10 cellular contexts compared by ENCODE assay signal in the genomic region with DNA sequence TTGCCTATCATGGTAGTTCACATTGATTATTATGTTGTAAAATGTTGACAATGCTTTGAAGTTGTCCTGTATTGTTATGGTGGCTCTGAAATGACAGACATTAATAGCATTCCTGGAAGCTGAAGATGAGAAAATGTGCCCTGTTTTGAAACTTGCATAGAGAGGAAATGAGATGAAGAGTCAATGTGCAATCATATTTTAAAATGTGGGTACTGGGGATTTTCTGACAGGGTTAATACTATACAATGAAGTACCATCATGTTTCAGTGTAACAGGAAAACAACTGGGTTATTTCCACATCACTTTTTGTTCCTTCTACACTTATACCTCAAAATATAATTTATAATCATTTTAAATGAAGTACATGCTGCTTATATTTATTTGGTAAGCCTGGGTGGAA. TPM values are rescaled to one million over a fixed set of nuclear protein-coding genes. Genes with fewer than 3 reads are reported as not detected.
A peak's percentile ranks its signal among the peaks of the same experiment; 100 is the strongest.
DNase-seq lines count a peak whose midpoint lies in the region; ATAC-seq, FAIRE-seq and TF ChIP-seq lines count a peak whose summit lies in the region.
"Had no signal": no experiment of that assay in that cellular context is flagged by ENCODE, and none has a peak within 500 bp of the region (broad histone marks: within the 10 kb centered on the region; RNA-seq: fewer than 3 reads in every experiment).

No MANE protein-coding gene starts in this region.

- H3K27ac Mint-ChIP-seq in chondrocyte (ENCODE audit: unreplicated experiment) = peak overlapping the region; percentile 99
- H3K27ac Mint-ChIP-seq in activated CD4-positive, alpha-beta memory T cell treated with anti-CD3 and anti-CD28 coated beads, Interleukin-2, amount 10 ng/mL, durations not matched to agents 7 days and 5 days = no peak overlapping the region

- no peak for DNase-seq in A549 (ENCODE audit: low read depth in 1 of 2, low spot score in 1 of 2)
- DNase-seq in HAP-1 (ENCODE audit: low spot score in 2 of 2) = no peak
- no peak for DNase-seq in chondrocyte (ENCODE audit: low spot score)
- peak; percentile 44 for DNase-seq in myocyte (ENCODE audit: low read depth)
- no peak for DNase-seq in CD1c-positive myeloid dendritic cell (ENCODE audit: extremely low spot score)
- no peak for DNase-seq in activated CD4-positive, alpha-beta memory T cell treated with anti-CD3 and anti-CD28 coated beads, Interleukin-2, amount 10 ng/mL, durations not matched to agents 7 days and 5 days
- no peak for DNase-seq in NCI-H2029 (lab: John Stamatoyannopoulos, UW)
- DNase-seq: DND-41, islet precursor cell had no signal

- peak overlapping the region; percentile 84 for H3K4me2 ChIP-seq in A549

- no peak for TF ChIP-seq RAD21 in A549 (conservative IDR thresholded peaks at IDR 0.05 in 1 of 2, IDR thresholded peaks at IDR 0.05 in 1 of 2)

- H3K27ac ChIP-seq in A549 = peak overlapping the region; percentile 78 to 80

- H3K9me3 Mint-ChIP-seq in chondrocyte (ENCODE audit: low read depth) = no peaks in the 10 kb centered on the region
- H3K9me3 Mint-ChIP-seq in activated CD4-positive, alpha-beta memory T cell treated with anti-CD3 and anti-CD28 coated beads, Interleukin-2, amount 10 ng/mL, durations not matched to agents 7 days and 5 days = no peaks in the 10 kb centered on the region

- no peak for FAIRE-seq in A549 (lab: Jason Lieb, UNC)

- TF ChIP-seq CTCF in A549 (IDR thresholded peaks at IDR 0.05) (no peak), chondrocyte (IDR thresholded peaks at IDR 0.05) (no peak)

- H3K27me3 Mint-ChIP-seq in chondrocyte (ENCODE audit: low read depth) = no peaks in the 10 kb centered on the region
- peaks cover 2% of the 10 kb centered on the region for H3K27me3 Mint-ChIP-seq in activated CD4-positive, alpha-beta memory T cell treated with anti-CD3 and anti-CD28 coated beads, Interleukin-2, amount 10 ng/mL, durations not matched to agents 7 days and 5 days

- peaks cover 61% of the 10 kb centered on the region for H3K4me1 Mint-ChIP-seq in chondrocyte (ENCODE audit: low read depth)
- peaks cover 30% of the 10 kb centered on the region for H3K4me1 Mint-ChIP-seq in activated CD4-positive, alpha-beta memory T cell treated with anti-CD3 and anti-CD28 coated beads, Interleukin-2, amount 10 ng/mL, durations not matched to agents 7 days and 5 days

- H3K9me3 ChIP-seq in A549 (no peaks in the 10 kb centered on the region), HAP-1 (no peaks in the 10 kb centered on the region)

- POLR2A ChIA-PET in A549 (lab: Yijun Ruan, JAX) = no interaction called here
- POLR2A ChIA-PET in activated CD4-positive, alpha-beta memory T cell treated with anti-CD3 and anti-CD28 coated beads, Interleukin-2, amount 10 ng/mL, durations not matched to agents 7 days and 5 days (lab: Charles Lee) = no interaction called here

- peak overlapping the region; percentile 94 for H3K4me3 Mint-ChIP-seq in chondrocyte (ENCODE audit: unreplicated experiment)
- no peak overlapping the region for H3K4me3 Mint-ChIP-seq in activated CD4-positive, alpha-beta memory T cell treated with anti-CD3 and anti-CD28 coated beads, Interleukin-2, amount 10 ng/mL, durations not matched to agents 7 days and 5 days

- no peak for TF ChIP-seq EP300 in A549 (IDR thresholded peaks at IDR 0.05)

- H3K36me3 ChIP-seq in HAP-1 (replicated peaks) = no peaks in the 10 kb centered on the region

- H3K4me3 ChIP-seq in A549 (peak overlapping the region; percentile 49), HAP-1 (peak overlapping the region; percentile 41)

- in situ Hi-C loops in HAP-1 (cut with MboI; ENCODE audit: low sequenced_read_pairs) = no loop called here

- CTCF ChIA-PET in A549 (lab: Yijun Ruan, JAX) = no interaction called here
- CTCF ChIA-PET in activated CD4-positive, alpha-beta memory T cell treated with anti-CD3 and anti-CD28 coated beads, Interleukin-2, amount 10 ng/mL, durations not matched to agents 7 days and 5 days (lab: Charles Lee) = no interaction called here

- no peaks in the 10 kb centered on the region for H3K36me3 Mint-ChIP-seq in chondrocyte (ENCODE audit: low read depth)
- no peaks in the 10 kb centered on the region for H3K36me3 Mint-ChIP-seq in activated CD4-positive, alpha-beta memory T cell treated with anti-CD3 and anti-CD28 coated beads, Interleukin-2, amount 10 ng/mL, durations not matched to agents 7 days and 5 days (ENCODE audit: low read depth)

- ATAC-seq in A549 (no peak), HG03159 (IDR thresholded peaks at IDR 0.05; ENCODE audit: unreplicated experiment) (no peak)

- H3K27me3 ChIP-seq in HAP-1 (ENCODE audit: low read depth) = no peaks in the 10 kb centered on the region

- no peak for TF ChIP-seq POLR2A in A549 (IDR thresholded peaks at IDR 0.05; ENCODE audit: low read length)

- peaks cover 45% of the 10 kb centered on the region for H3K4me1 ChIP-seq in A549
- peaks cover 61% of the 10 kb centered on the region for H3K4me1 ChIP-seq in HAP-1

TF ChIP-seq in A549, 52 proteins besides CTCF, POLR2A, EP300 and RAD21:
- TF ChIP-seq JUNB (IDR thresholded peaks at IDR 0.05) (no peak), HOXB13 (CRISPR knock-in tag; IDR thresholded peaks at IDR 0.05; ENCODE audit: low read depth) (no peak), RFX5 (IDR thresholded peaks at IDR 0.05) (no peak)
- TF ChIP-seq, protein P1, sequence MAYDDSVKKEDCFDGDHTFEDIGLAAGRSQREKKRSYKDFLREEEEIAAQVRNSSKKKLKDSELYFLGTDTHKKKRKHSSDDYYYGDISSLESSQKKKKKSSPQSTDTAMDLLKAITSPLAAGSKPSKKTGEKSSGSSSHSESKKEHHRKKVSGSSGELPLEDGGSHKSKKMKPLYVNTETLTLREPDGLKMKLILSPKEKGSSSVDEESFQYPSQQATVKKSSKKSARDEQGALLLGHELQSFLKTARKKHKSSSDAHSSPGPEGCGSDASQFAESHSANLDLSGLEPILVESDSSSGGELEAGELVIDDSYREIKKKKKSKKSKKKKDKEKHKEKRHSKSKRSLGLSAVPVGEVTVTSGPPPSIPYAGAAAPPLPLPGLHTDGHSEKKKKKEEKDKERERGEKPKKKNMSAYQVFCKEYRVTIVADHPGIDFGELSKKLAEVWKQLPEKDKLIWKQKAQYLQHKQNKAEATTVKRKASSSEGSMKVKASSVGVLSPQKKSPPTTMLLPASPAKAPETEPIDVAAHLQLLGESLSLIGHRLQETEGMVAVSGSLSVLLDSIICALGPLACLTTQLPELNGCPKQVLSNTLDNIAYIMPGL (CRISPR knock-in tag; IDR thresholded peaks at IDR 0.05; ENCODE audit: borderline replicate concordance) = no peak
TF ChIP-seq in A549: peak in this region for 0.

RNA-seq across cellular contexts. Expression of gene RBMS3, which starts 2.9 kb away (rescaled TPM):
- polyA plus RNA-seq in A549 (2011; rRNA removed) (4.1 TPM in 2 replicates), A549 (2017; fragmentation: RNase III; extraction: RNeasy Plus Mini Kit Qiagen cat#74134 plus additional on column Dnase treatment) (0.66 to 1.4 TPM (median 0.92 TPM) in 3 replicates)
- 0.87 and 1.1 TPM in 2 replicates for polyA plus RNA-seq in A549 (2012; cell fraction: cytosol; rRNA removed)
- 1.2 and 2.1 TPM in 2 replicates for polyA plus RNA-seq in A549 (2012; cell fraction: nucleus; rRNA removed)
- 27.5 and 32.3 TPM in 2 replicates for polyA minus RNA-seq in A549 (2011; rRNA and poly(A)+ RNA removed)
- total RNA-seq in chondrocyte (46.7 to 82.6 TPM (median 47.6 TPM) in 3 replicates), myocyte (30.6 and 32.2 TPM in 2 replicates)
- 26.7 TPM for polyA plus RNA-seq in myocyte (2012)
- under 1 TPM; 0.38 to 0.63 TPM for total RNA-seq in activated CD4-positive, alpha-beta memory T cell treated with anti-CD3 and anti-CD28 coated beads, Interleukin-2, amount 10 ng/mL, durations not matched to agents 7 days and 5 days

Comparison
In these comparisons a context has a peak if more than half of its experiments do, and no peak if none do; other contexts are left out.
1. RNA of gene RBMS3, which starts 2.9 kb away (total RNA-seq): 46.7 to 82.6 TPM in chondrocyte and 30.6 to 32.2 TPM in myocyte; 0.38 to 0.63 TPM in activated CD4-positive, alpha-beta memory T cell treated with anti-CD3 and anti-CD28 coated beads, Interleukin-2, amount 10 ng/mL, durations not matched to agents 7 days and 5 days; every median in the first group is over 10 times any median in the second.